Comparison of ENCODE assay signal across 20 cellular contexts in genomic region chr10:131111474-131112080, GRCh38.
DNase-seq lines count a peak whose midpoint lies in the region; ATAC-seq, FAIRE-seq and TF ChIP-seq lines count a peak whose summit lies in the region.
"Had no signal": no experiment of that assay in that cellular context is flagged by ENCODE, and none has a peak within 500 bp of the region (broad histone marks: within the 10 kb centered on the region; RNA-seq: fewer than 3 reads in every experiment).

No MANE protein-coding gene starts in this region.

- H3K27me3 ChIP-seq in lower lobe of right lung (ENCODE audit: low read depth): no peaks in the 10 kb centered on the region
- no peaks in the 10 kb centered on the region for H3K27me3 ChIP-seq in neural progenitor cell
- H3K27me3 ChIP-seq in spleen (replicated peaks in 1 of 7): no peaks in the 10 kb centered on the region

- H3K4me3 Mint-ChIP-seq in neural progenitor cell (no peak overlapping the region), CD14-positive monocyte (no peak overlapping the region)
- H3K4me3 Mint-ChIP-seq: CD4-positive, CD25-positive, alpha-beta regulatory T cell; CD8-positive, alpha-beta T cell; GM23338; HFFc6 had no signal

- H3K9ac ChIP-seq in kidney (ENCODE audit: low read length in 2 of 2) (no peak overlapping the region), neural progenitor cell (no peak overlapping the region)

- peaks cover 6% of the 10 kb centered on the region for H3K9me3 Mint-ChIP-seq in neural progenitor cell
- peaks cover 2 to 36% (median 18%) of the 10 kb centered on the region in 7 donors for H3K9me3 Mint-ChIP-seq in CD14-positive monocyte

- no peak overlapping the region for H3K27ac ChIP-seq in kidney (ENCODE audit: low read depth in 2 of 2, low read length in 2 of 2)
- H3K27ac ChIP-seq in lower lobe of right lung: no peak overlapping the region
- H3K27ac ChIP-seq in neural progenitor cell: no peak overlapping the region
- H3K27ac ChIP-seq in spleen: peak overlapping the region in 3 of 8 donors; percentile 24 to 51 (median 39)

- H2AFZ ChIP-seq in neural progenitor cell (replicated peaks): no peak overlapping the region
- H2AFZ ChIP-seq: GM23338 had no signal

- no peak overlapping the region for H3K4me2 ChIP-seq in neural progenitor cell
- H3K4me2 ChIP-seq: GM23338 had no signal

- DNase-seq in kidney (peak; percentile 62), lower lobe of right lung (peak; percentile 31), neural progenitor cell (ENCODE audit: low spot score) (no peak), spleen (peak; percentile 52), CD14-positive monocyte (ENCODE audit: low spot score) (no peak), DMS114 treated with DMSO at 0.1 percent for 48 hours (lab: John Stamatoyannopoulos, UW; ENCODE audit: unreplicated experiment) (no peak)
- DNase-seq: C1 segment of cervical spinal cord; Caco-2; CD4-positive, CD25-positive, alpha-beta regulatory T cell; CD8-positive, alpha-beta T cell; DMS79; EL; GDM1; HFFc6 had no signal

- H3K9me3 ChIP-seq in kidney (ENCODE audit: control insufficient read depth in 1 of 2, low read length in 2 of 2) (peaks cover 2 to 7% of the 10 kb centered on the region in 2 donors), lower lobe of right lung (no peaks in the 10 kb centered on the region), neural progenitor cell (ENCODE audit: low read depth) (no peaks in the 10 kb centered on the region), spleen (peaks cover 0 to 16% (median 3%) of the 10 kb centered on the region in 8 donors)
- H3K9me3 ChIP-seq: HAP-1 had no signal

- TF ChIP-seq POLR2A in spleen (IDR thresholded peaks at IDR 0.05): no peak

- H3K36me3 Mint-ChIP-seq in neural progenitor cell (no peaks in the 10 kb centered on the region), CD14-positive monocyte (no peaks in the 10 kb centered on the region)
- H3K36me3 Mint-ChIP-seq: CD4-positive, CD25-positive, alpha-beta regulatory T cell; CD8-positive, alpha-beta T cell had no signal

- no peaks in the 10 kb centered on the region for H3K4me1 Mint-ChIP-seq in neural progenitor cell
- no peaks in the 10 kb centered on the region for H3K4me1 Mint-ChIP-seq in CD14-positive monocyte
- H3K4me1 Mint-ChIP-seq: CD4-positive, CD25-positive, alpha-beta regulatory T cell had no signal

- no peaks in the 10 kb centered on the region for H3F3A ChIP-seq in neural progenitor cell (ENCODE audit: low read depth)

- H3K36me3 ChIP-seq in kidney (ENCODE audit: control insufficient read depth in 1 of 2, insufficient read depth in 2 of 2, low read length in 2 of 2) (no peaks in the 10 kb centered on the region), lower lobe of right lung (no peaks in the 10 kb centered on the region), neural progenitor cell (no peaks in the 10 kb centered on the region), spleen (no peaks in the 10 kb centered on the region)
- H3K36me3 ChIP-seq: HAP-1 had no signal

- no peak for TF ChIP-seq CTCF in kidney (IDR thresholded peaks at IDR 0.05; ENCODE audit: borderline replicate concordance, extremely low read depth, insufficient read depth)
- TF ChIP-seq CTCF in lower lobe of right lung (IDR thresholded peaks at IDR 0.05): no peak
- no peak for TF ChIP-seq CTCF in neural progenitor cell (IDR thresholded peaks at IDR 0.05)
- TF ChIP-seq CTCF in spleen (IDR thresholded peaks at IDR 0.05 in 8 of 11, conservative IDR thresholded peaks at IDR 0.05 in 3 of 11): no peak
- no peak for TF ChIP-seq CTCF in CD14-positive monocyte (IDR thresholded peaks at IDR 0.05)

- 20 to 47% (median 29%) methylated on average over 16 of the region's 16 CpGs for WGBS in spleen, 5 donors

- ATAC-seq in lower lobe of right lung (no peak), HG02981 (IDR thresholded peaks at IDR 0.05; ENCODE audit: unreplicated experiment) (no peak), HG02759 (IDR thresholded peaks at IDR 0.05; ENCODE audit: unreplicated experiment) (no peak)
- ATAC-seq: CD8-positive, alpha-beta T cell; GM12878; GM23338 had no signal

- H3K27me3 Mint-ChIP-seq in neural progenitor cell (ENCODE audit: insufficient read depth, low read depth) (peaks cover 8% of the 10 kb centered on the region), CD14-positive monocyte (ENCODE audit: low read depth in 3 of 3) (peaks cover 3 to 4% (median 4%) of the 10 kb centered on the region in 3 donors)
- H3K27me3 Mint-ChIP-seq: CD4-positive, CD25-positive, alpha-beta regulatory T cell had no signal

- H3K4me1 ChIP-seq in kidney (ENCODE audit: control insufficient read depth in 1 of 2, insufficient read depth in 1 of 2, low read depth in 1 of 2, low read length in 2 of 2): no peaks in the 10 kb centered on the region
- no peaks in the 10 kb centered on the region for H3K4me1 ChIP-seq in lower lobe of right lung
- H3K4me1 ChIP-seq in neural progenitor cell: no peaks in the 10 kb centered on the region
- H3K4me1 ChIP-seq in spleen: peaks cover 0 to 30% (median 4%) of the 10 kb centered on the region in 6 donors
- H3K4me1 ChIP-seq: Caco-2, HAP-1 had no signal

- intact Hi-C loops in kidney (cut with DNase I) (no loop called here), lower lobe of right lung (cut with DNase I) (no loop called here), spleen (cut with DNase I; ENCODE audit: low total_unique reads) (no loop called here), CD14-positive monocyte (cut with micrococcal nuclease) (no loop called here)

- H4K20me1 ChIP-seq in neural progenitor cell (ENCODE audit: low read depth): no peaks in the 10 kb centered on the region

- H3K4me3 ChIP-seq in kidney (ENCODE audit: low read length in 2 of 2): no peak overlapping the region
- H3K4me3 ChIP-seq in lower lobe of right lung: no peak overlapping the region
- no peak overlapping the region for H3K4me3 ChIP-seq in neural progenitor cell
- no peak overlapping the region for H3K4me3 ChIP-seq in spleen
- H3K4me3 ChIP-seq: GM12878, GM23338, HAP-1 had no signal

- H3K27ac Mint-ChIP-seq in neural progenitor cell: peak overlapping the region; percentile 60
- H3K27ac Mint-ChIP-seq in CD14-positive monocyte: no peak overlapping the region
- H3K27ac Mint-ChIP-seq: CD4-positive, CD25-positive, alpha-beta regulatory T cell; CD8-positive, alpha-beta T cell; GM23338; HFFc6 had no signal

- no peak for FAIRE-seq in kidney (lab: Jason Lieb, UNC)
- FAIRE-seq: GM12878, GM19239 had no signal

- no peaks in the 10 kb centered on the region for H3K79me2 ChIP-seq in neural progenitor cell (ENCODE audit: low read depth)

Comparison
In these comparisons a context has a peak if more than half of its experiments do, and no peak if none do; other contexts are left out.
1. DNase-seq: peak in kidney (single experiment), lower lobe of right lung (single experiment) and spleen (single experiment); none in neural progenitor cell (single experiment), CD14-positive monocyte (single experiment) and DMS114 treated with DMSO at 0.1 percent for 48 hours (single experiment).